9 cellular contexts compared by ENCODE assay signal in genomic region chr7:29243777-29244655, GRCh38. TPM values are rescaled to one million over a fixed set of nuclear protein-coding genes. Genes with fewer than 3 reads are reported as not detected.
DNase-seq lines count a peak whose midpoint lies in the region; ATAC-seq and TF ChIP-seq lines count a peak whose summit lies in the region.
"Had no signal": no experiment of that assay in that cellular context is flagged by ENCODE, and none has a peak within 500 bp of the region (broad histone marks: within the 10 kb centered on the region; RNA-seq: fewer than 3 reads in every experiment).

No MANE protein-coding gene starts in this region.

- CTCF ChIA-PET in activated B cell treated with CpG ODN at 0.5 μM for 24 hours (lab: Charles Lee) = interaction anchor here (0.8 kb wide), 1 partner anchor 165 kb away, joined by 3 read pairs; no protein-coding TSS in a partner anchor

- peak overlapping the region; percentile 36 for H3K4me3 Mint-ChIP-seq in activated B cell treated with CpG ODN at 0.5 μM for 24 hours

- no peak for TF ChIP-seq CTCF in activated B cell treated with CpG ODN at 0.5 μM for 24 hours (IDR thresholded peaks at IDR 0.05)

- no peak overlapping the region for H3K4me3 ChIP-seq in BLaER1 treated with 17β-estradiol and CSF1 and Interleukin-3, amounts not matched to agents 10 nM and 100 nM
- H3K4me3 ChIP-seq: lung had no signal

- no peaks in the 10 kb centered on the region; a peak in 1 of 22 replicates for H4K20me1 ChIP-seq in BLaER1 treated with 17β-estradiol and CSF1 and Interleukin-3, amounts not matched to agents 10 nM and 100 nM

- H3K27ac ChIP-seq in BLaER1 treated with 17β-estradiol and CSF1 and Interleukin-3, amounts not matched to agents 10 nM and 100 nM = peak overlapping the region in 2 of 11 experiments; percentile 0 to 14; a peak in 2 of 22 replicates

- H3K27me3 ChIP-seq in BLaER1 treated with 17β-estradiol and CSF1 and Interleukin-3, amounts not matched to agents 10 nM and 100 nM = 0 out of 22 replicates have a peak, but pooled peaks cover 0 to 8% (median 0%) of the 10 kb centered on the region in 11 experiments

- H3K4me1 ChIP-seq in BLaER1 treated with 17β-estradiol and CSF1 and Interleukin-3, amounts not matched to agents 10 nM and 100 nM = peaks cover 15 to 45% (median 35%) of the 10 kb centered on the region in 10 experiments; a peak in 19 of 20 replicates

- H3K9me3 Mint-ChIP-seq in activated B cell treated with CpG ODN at 0.5 μM for 24 hours = no peaks in the 10 kb centered on the region

- no peak overlapping the region for H3K27ac Mint-ChIP-seq in activated B cell treated with CpG ODN at 0.5 μM for 24 hours

- peaks cover 10 to 24% (median 17%) of the 10 kb centered on the region in 11 experiments for H3K9me3 ChIP-seq in BLaER1 treated with 17β-estradiol and CSF1 and Interleukin-3, amounts not matched to agents 10 nM and 100 nM (replicated peaks in 1 of 11)

- peaks cover 27% of the 10 kb centered on the region for H3K4me1 Mint-ChIP-seq in activated B cell treated with CpG ODN at 0.5 μM for 24 hours

- DNase-seq in activated B cell treated with CpG ODN at 0.5 μM for 24 hours (no peak), islet precursor cell (peak; percentile 65), middle frontal gyrus (ENCODE audit: extremely low spot score, low spot score) (no peak), NCI-H2196 treated with DMSO at 0.1 percent for 48 hours (lab: John Stamatoyannopoulos, UW; ENCODE audit: unreplicated experiment) (no peak)

- ATAC-seq in HG02610 (IDR thresholded peaks at IDR 0.05; ENCODE audit: unreplicated experiment) = peak; percentile 81
- peak; percentile 73 for ATAC-seq in activated B cell treated with CpG ODN at 0.5 μM for 24 hours (ENCODE audit: low read depth)
- no peak for ATAC-seq in HG03439 (IDR thresholded peaks at IDR 0.05; ENCODE audit: unreplicated experiment)
- ATAC-seq in GM19452 (IDR thresholded peaks at IDR 0.05; ENCODE audit: unreplicated experiment) = no peak

- intact Hi-C loops in activated B cell treated with CpG ODN at 0.5 μM for 24 hours (cut with micrococcal nuclease) = loop anchor here (1.0 kb wide), 1 partner anchor 41 kb away; no protein-coding TSS in a partner anchor

- H3K36me3 Mint-ChIP-seq in activated B cell treated with CpG ODN at 0.5 μM for 24 hours (ENCODE audit: low read depth) = no peaks in the 10 kb centered on the region

- POLR2A ChIA-PET in activated B cell treated with CpG ODN at 0.5 μM for 24 hours (lab: Charles Lee) = no interaction called here

- H3K27me3 Mint-ChIP-seq in activated B cell treated with CpG ODN at 0.5 μM for 24 hours = no peaks in the 10 kb centered on the region

- H3K9ac ChIP-seq in BLaER1 treated with 17β-estradiol and CSF1 and Interleukin-3, amounts not matched to agents 10 nM and 100 nM = no peak overlapping the region

- no peaks in the 10 kb centered on the region for H3K36me3 ChIP-seq in BLaER1 treated with 17β-estradiol and CSF1 and Interleukin-3, amounts not matched to agents 10 nM and 100 nM

- H3K4me2 ChIP-seq in BLaER1 treated with 17β-estradiol and CSF1 and Interleukin-3, amounts not matched to agents 10 nM and 100 nM = peak overlapping the region; percentile 36 to 71 (median 56)

RNA-seq across cellular contexts. Expression of gene CHN2, which starts 49.4 kb away (rescaled TPM):
- total RNA-seq in activated B cell treated with CpG ODN at 0.5 μM for 24 hours = 1.1 and 1.8 TPM in 2 replicates

Comparison
In these comparisons a context has a peak if more than half of its experiments do, and no peak if none do; other contexts are left out.
1. ATAC-seq: peak in HG02610 (single experiment) and activated B cell treated with CpG ODN at 0.5 μM for 24 hours (single experiment); none in HG03439 (single experiment) and GM19452 (single experiment).